1 cellular context compared by ENCODE assay signal in the genomic region with DNA sequence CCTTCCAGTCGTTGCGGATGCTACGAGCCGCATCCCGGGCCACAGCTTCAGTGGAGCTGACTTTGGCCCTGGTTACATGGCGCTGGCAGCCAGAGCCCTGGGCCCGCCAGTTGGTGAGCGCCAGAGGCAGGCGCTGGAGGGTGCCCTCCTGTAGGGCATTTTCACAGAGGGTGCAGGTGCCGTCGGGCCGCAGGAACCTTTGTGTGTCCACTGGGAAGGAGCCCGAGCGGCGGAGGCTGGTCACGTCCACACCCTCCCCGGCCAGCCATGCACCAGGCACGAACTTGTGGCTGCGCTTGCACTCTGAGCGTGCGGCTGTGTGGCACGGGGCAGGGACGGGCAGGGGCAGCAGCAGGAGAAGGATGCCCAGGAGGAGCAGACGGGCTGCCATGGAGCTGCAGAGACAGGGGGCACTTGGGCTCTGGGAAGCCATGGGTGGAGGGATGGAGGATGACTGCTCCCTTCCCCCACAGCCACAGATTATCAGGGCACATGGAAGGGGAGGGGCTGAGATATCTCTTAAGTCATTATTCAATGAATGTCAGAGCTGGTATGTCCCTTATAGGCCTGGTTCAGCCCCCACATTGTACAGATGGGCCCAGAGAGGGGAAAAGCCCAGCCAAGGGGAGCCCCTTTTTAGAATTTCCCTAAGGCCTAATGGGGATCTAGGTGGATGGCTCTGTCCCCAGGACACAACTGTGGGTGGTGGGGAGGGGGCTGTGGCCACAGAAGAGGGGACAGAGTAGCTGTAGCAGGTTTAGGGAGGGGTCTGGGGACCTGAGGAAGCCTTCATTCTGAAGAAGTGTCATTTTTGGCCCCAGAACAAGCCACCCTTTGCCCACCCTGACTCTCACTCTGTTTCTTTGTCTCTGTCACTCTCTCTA.
TF ChIP-seq lines count a peak whose summit lies in the region.

No MANE protein-coding gene starts in this region.

TF ChIP-seq in IMR-90, 13 proteins besides CTCF, POLR2A, EP300 and RAD21:
- TF ChIP-seq FOS (IDR thresholded peaks at IDR 0.05; ENCODE audit: low read depth, low read length) (no peak), NFE2L2 (IDR thresholded peaks at IDR 0.05; ENCODE audit: low read depth, low read length) (no peak), MAZ (IDR thresholded peaks at IDR 0.05; ENCODE audit: borderline replicate concordance, low read depth, low read length) (no peak), CEBPB (IDR thresholded peaks at IDR 0.05; ENCODE audit: low read depth, low read length) (no peak), RFX5 (IDR thresholded peaks at IDR 0.05; ENCODE audit: low read depth, low read length) (no peak), SMC3 (IDR thresholded peaks at IDR 0.05; ENCODE audit: low read depth, low read length) (no peak), MAFK (IDR thresholded peaks at IDR 0.05; ENCODE audit: low read depth, low read length) (no peak)
- TF ChIP-seq, protein P1, sequence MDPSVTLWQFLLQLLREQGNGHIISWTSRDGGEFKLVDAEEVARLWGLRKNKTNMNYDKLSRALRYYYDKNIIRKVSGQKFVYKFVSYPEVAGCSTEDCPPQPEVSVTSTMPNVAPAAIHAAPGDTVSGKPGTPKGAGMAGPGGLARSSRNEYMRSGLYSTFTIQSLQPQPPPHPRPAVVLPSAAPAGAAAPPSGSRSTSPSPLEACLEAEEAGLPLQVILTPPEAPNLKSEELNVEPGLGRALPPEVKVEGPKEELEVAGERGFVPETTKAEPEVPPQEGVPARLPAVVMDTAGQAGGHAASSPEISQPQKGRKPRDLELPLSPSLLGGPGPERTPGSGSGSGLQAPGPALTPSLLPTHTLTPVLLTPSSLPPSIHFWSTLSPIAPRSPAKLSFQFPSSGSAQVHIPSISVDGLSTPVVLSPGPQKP (IDR thresholded peaks at IDR 0.05; ENCODE audit: borderline replicate concordance, low read depth, low read length), result no peak
- TF ChIP-seq, protein P2, sequence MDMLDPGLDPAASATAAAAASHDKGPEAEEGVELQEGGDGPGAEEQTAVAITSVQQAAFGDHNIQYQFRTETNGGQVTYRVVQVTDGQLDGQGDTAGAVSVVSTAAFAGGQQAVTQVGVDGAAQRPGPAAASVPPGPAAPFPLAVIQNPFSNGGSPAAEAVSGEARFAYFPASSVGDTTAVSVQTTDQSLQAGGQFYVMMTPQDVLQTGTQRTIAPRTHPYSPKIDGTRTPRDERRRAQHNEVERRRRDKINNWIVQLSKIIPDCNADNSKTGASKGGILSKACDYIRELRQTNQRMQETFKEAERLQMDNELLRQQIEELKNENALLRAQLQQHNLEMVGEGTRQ (IDR thresholded peaks at IDR 0.05; ENCODE audit: low read depth, low read length), result no peak
TF ChIP-seq in IMR-90: peak in this region for 0.
